In the genomic region with DNA sequence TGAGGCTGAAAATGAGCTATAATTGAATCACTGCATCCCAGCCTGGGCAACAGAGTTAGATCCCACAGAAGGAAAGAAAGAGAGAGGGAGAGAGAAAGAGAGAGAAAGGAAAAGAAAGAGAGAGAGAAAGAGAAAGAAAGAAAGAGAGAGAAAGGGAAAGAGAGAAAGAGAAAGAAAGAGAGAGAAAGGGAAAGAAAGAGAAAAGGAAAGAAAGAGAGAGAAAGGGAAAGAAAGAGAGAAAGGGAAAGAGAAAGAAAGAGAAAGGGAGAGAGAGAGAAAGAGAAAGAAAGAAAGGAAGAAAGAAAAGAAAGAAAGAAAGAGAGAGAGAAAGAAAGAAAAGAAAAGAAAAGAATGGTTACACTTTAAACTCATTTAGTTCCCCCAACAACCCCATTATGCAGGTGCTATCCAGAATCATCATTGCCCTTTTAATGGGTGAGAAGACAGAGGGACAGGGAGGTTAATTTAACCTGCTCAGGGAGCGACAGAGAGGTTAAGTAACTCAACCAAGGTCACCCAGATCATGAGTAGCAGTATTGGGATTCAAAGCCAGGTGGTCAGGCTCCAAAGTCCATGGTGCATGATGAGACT, we compare ENCODE assay signal across 24 cellular contexts. TPM values are rescaled to one million over a fixed set of nuclear protein-coding genes. Genes with fewer than 3 reads are reported as not detected.
A peak's percentile ranks its signal among the peaks of the same experiment; 100 is the strongest.
DNase-seq lines count a peak whose midpoint lies in the region; ATAC-seq, FAIRE-seq and TF ChIP-seq lines count a peak whose summit lies in the region.
"Had no signal": no experiment of that assay in that cellular context is flagged by ENCODE, and none has a peak within 500 bp of the region (broad histone marks: within the 10 kb centered on the region; RNA-seq: fewer than 3 reads in every experiment).

No MANE protein-coding gene starts in this region.

- peaks cover 9% of the 10 kb centered on the region for H3K27me3 Mint-ChIP-seq in T-helper 1 cell treated with Interleukin-12 subunit alpha and Interleukin-12 subunit beta and Interleukin-4 antibody, amounts not matched to agents 30 μg/mL and 1 μg/mL, for 36 hours (ENCODE audit: low read depth)
- peaks cover 25% of the 10 kb centered on the region for H3K27me3 Mint-ChIP-seq in central memory CD8-positive, alpha-beta T cell

- TF ChIP-seq POLR2A in HepG2 (IDR thresholded peaks at IDR 0.05; ENCODE audit: insufficient read depth in 1 of 2, low read depth in 2 of 2, low read length in 2 of 2) (no peak), right lobe of liver (IDR thresholded peaks at IDR 0.05) (no peak)

- CTCF ChIA-PET in HepG2 (lab: Yijun Ruan, JAX; ENCODE audit: low intra/inter-chr PET ratio, low total read pairs), result interaction anchor here (5.1 to 5.7 kb wide), 2 partner anchors 57 to 70 kb away, joined by 59 to 68 read pairs; a partner anchor contains a TSS

- TF ChIP-seq CTCF in HepG2 (CRISPR knock-in tag; IDR thresholded peaks at IDR 0.05) (no peak), right lobe of liver (IDR thresholded peaks at IDR 0.05) (no peak)

- H3K27ac ChIP-seq in HepG2 (ENCODE audit: extremely low read length, insufficient read depth, low read length) (no peak overlapping the region), right lobe of liver (no peak overlapping the region)
- H3K27ac ChIP-seq: 22Rv1, KMS-11 had no signal

- ATAC-seq in HepG2 (no peak), right lobe of liver (no peak)
- no peak for ATAC-seq in central memory CD8-positive, alpha-beta T cell (replicated peaks; ENCODE audit: extremely low read depth, poor library complexity, severe bottlenecking)
- ATAC-seq: GM23338 had no signal

- peaks cover 0 to 6% of the 10 kb centered on the region in 2 experiments; a peak in 1 of 5 replicates for H3K27me3 ChIP-seq in HepG2 (ENCODE audit: control insufficient read depth in 1 of 2, insufficient read depth in 2 of 2, low read length in 2 of 2)
- H3K27me3 ChIP-seq in right lobe of liver, result no peaks in the 10 kb centered on the region
- H3K27me3 ChIP-seq: BE2C had no signal

- peak overlapping the region; percentile 11 for H3K4me3 Mint-ChIP-seq in T-helper 1 cell treated with Interleukin-12 subunit alpha and Interleukin-12 subunit beta and Interleukin-4 antibody, amounts not matched to agents 30 μg/mL and 1 μg/mL, for 36 hours
- no peak overlapping the region for H3K4me3 Mint-ChIP-seq in central memory CD8-positive, alpha-beta T cell
- H3K4me3 Mint-ChIP-seq: GM23338 had no signal

- no peak for FAIRE-seq in HepG2 (lab: Jason Lieb, UNC)
- FAIRE-seq: G401.6 had no signal

- intact Hi-C loops in HepG2 (cut with micrococcal nuclease; ENCODE audit: unreplicated experiment) (no loop called here), right lobe of liver (cut with DNase I) (no loop called here)

- H4K20me1 ChIP-seq in HepG2 (ENCODE audit: insufficient read depth, low read length), result no peaks in the 10 kb centered on the region

- in situ Hi-C loops in HepG2 (cut with HindIII; ENCODE audit: extremely low pct_ligation_motif_present, low pct_unique_long_range_greater_than_20kb), result loop anchor here (5.0 kb wide), 1 partner anchor 58 kb away; a partner anchor contains a TSS

- H3K4me1 ChIP-seq in HepG2 (ENCODE audit: insufficient read depth, low read length), result peaks cover 23% of the 10 kb centered on the region
- H3K4me1 ChIP-seq in right lobe of liver, result peaks cover 0 to 1% (median 0%) of the 10 kb centered on the region in 4 donors
- H3K4me1 ChIP-seq: HAP-1 had no signal

- no TSS peak for BruUV-seq in HepG2 (replicated peaks; lab: Mats Ljungman, UMichigan)

- H3K27ac Mint-ChIP-seq in T-helper 1 cell treated with Interleukin-12 subunit alpha and Interleukin-12 subunit beta and Interleukin-4 antibody, amounts not matched to agents 30 μg/mL and 1 μg/mL, for 36 hours, result peak overlapping the region; percentile 32
- peak overlapping the region; percentile 23 for H3K27ac Mint-ChIP-seq in central memory CD8-positive, alpha-beta T cell (ENCODE audit: low read depth)
- H3K27ac Mint-ChIP-seq: GM23338 had no signal

- peaks cover 10% of the 10 kb centered on the region for H3K4me1 Mint-ChIP-seq in T-helper 1 cell treated with Interleukin-12 subunit alpha and Interleukin-12 subunit beta and Interleukin-4 antibody, amounts not matched to agents 30 μg/mL and 1 μg/mL, for 36 hours (ENCODE audit: low read depth)
- H3K4me1 Mint-ChIP-seq in central memory CD8-positive, alpha-beta T cell, result peaks cover 7% of the 10 kb centered on the region

- TF ChIP-seq EP300 in HepG2 (IDR thresholded peaks at IDR 0.05; ENCODE audit: low read depth in 2 of 2, low read length in 2 of 2), result no peak
- no peak for TF ChIP-seq EP300 in HepG2 (CRISPR knock-in tag; IDR thresholded peaks at IDR 0.05; ENCODE audit: borderline replicate concordance)

- H3K9me3 Mint-ChIP-seq in T-helper 1 cell treated with Interleukin-12 subunit alpha and Interleukin-12 subunit beta and Interleukin-4 antibody, amounts not matched to agents 30 μg/mL and 1 μg/mL, for 36 hours, result no peaks in the 10 kb centered on the region
- H3K9me3 Mint-ChIP-seq in central memory CD8-positive, alpha-beta T cell, result no peaks in the 10 kb centered on the region
- H3K9me3 Mint-ChIP-seq: GM23338 had no signal

- H3K4me3 ChIP-seq in HepG2 (replicated peaks in 1 of 3; ENCODE audit: insufficient read depth in 1 of 3, low read depth in 2 of 3, low read length in 3 of 3) (no peak overlapping the region), right lobe of liver (no peak overlapping the region)
- H3K4me3 ChIP-seq: GM23338, HAP-1 had no signal

- H3K4me2 ChIP-seq in HepG2 (ENCODE audit: low read depth, low read length), result no peak overlapping the region
- H3K4me2 ChIP-seq: GM23338, KMS-11 had no signal

- H3K36me3 Mint-ChIP-seq in T-helper 1 cell treated with Interleukin-12 subunit alpha and Interleukin-12 subunit beta and Interleukin-4 antibody, amounts not matched to agents 30 μg/mL and 1 μg/mL, for 36 hours (ENCODE audit: low read depth), result no peaks in the 10 kb centered on the region
- H3K36me3 Mint-ChIP-seq in central memory CD8-positive, alpha-beta T cell (ENCODE audit: insufficient read depth), result peaks cover 3% of the 10 kb centered on the region
- H3K36me3 Mint-ChIP-seq: CD14-positive monocyte had no signal

- TF ChIP-seq RAD21 in HepG2 (CRISPR knock-in tag; IDR thresholded peaks at IDR 0.05), result no peak

- H3K9me3 ChIP-seq in HepG2 (ENCODE audit: low read length), result no peaks in the 10 kb centered on the region
- H3K9me3 ChIP-seq in right lobe of liver, result no peaks in the 10 kb centered on the region
- H3K9me3 ChIP-seq: BE2C, HAP-1 had no signal

- H3K79me2 ChIP-seq in HepG2 (ENCODE audit: insufficient read depth, low read length), result no peaks in the 10 kb centered on the region

- POLR2A ChIA-PET in HepG2 (lab: Yijun Ruan, JAX), result interaction anchor here (1.9 kb wide), 1 partner anchor 57 kb away, joined by 12 read pairs; a partner anchor contains a TSS

- WGBS in HepG2 (ENCODE audit: low lambda C conversion rate), result 0% methylated on average over 1 of the region's 1 CpG
- WGBS in right lobe of liver (ENCODE audit: insufficient coverage, low coverage, low lambda C conversion rate, missing lambda C conversion rate), result 27% methylated on average over 1 of the region's 1 CpG

- DNase-seq in T-helper 1 cell, result no peak
- no peak for DNase-seq in HepG2 (ENCODE audit: low spot score)
- DNase-seq in right lobe of liver, result no peak
- no peak for DNase-seq in central memory CD8-positive, alpha-beta T cell (ENCODE audit: low spot score in 2 of 2)
- no peak for DNase-seq in SHP77 treated with DMSO at 0.1 percent for 48 hours (lab: John Stamatoyannopoulos, UW)
- DNase-seq in dermis blood vessel endothelial cell, result no peak
- no peak for DNase-seq in retina
- DNase-seq: BE2C, Calu3, DMS153, IMR-90, MM.1S, NCI-H2081, NCI-H2227 treated with DMSO at 0.1 percent for 48 hours, NCI-H526 treated with DMSO at 0.1 percent for 48 hours, Right ventricle myocardium superior, RPMI8226 had no signal

- H3K36me3 ChIP-seq in HepG2 (replicated peaks in 1 of 2; ENCODE audit: control insufficient read depth in 1 of 2, insufficient read depth in 2 of 2, low read length in 2 of 2), result no peaks in the 10 kb centered on the region
- H3K36me3 ChIP-seq in right lobe of liver, result no peaks in the 10 kb centered on the region
- H3K36me3 ChIP-seq: BE2C, HAP-1 had no signal

- no peak overlapping the region for H2AFZ ChIP-seq in HepG2 (ENCODE audit: low read length)

- no peak overlapping the region for H3K9ac ChIP-seq in HepG2 (ENCODE audit: insufficient read depth, low read depth, low read length)
- H3K9ac ChIP-seq: KMS-11 had no signal

RNA-seq across cellular contexts. Expression of a gene that starts 10.2 kb away (rescaled TPM):
- 25.8 and 26.6 TPM in 2 replicates for total RNA-seq in HepG2 (2016; rRNA removed; fragmentation: Illumina TruSeq; extraction: Trizol)
- total RNA-seq in HepG2 (2016; cell fraction: cytosol; rRNA removed; fragmentation: Illumina TruSeq; extraction: Trizol; ENCODE audit: low read depth), result 21.9 and 23.0 TPM in 2 replicates
- 19.7 and 28.0 TPM in 2 replicates for total RNA-seq in HepG2 (2016; cell fraction: insoluble cytoplasmic fraction; rRNA removed; fragmentation: Illumina TruSeq; extraction: Trizol)
- total RNA-seq in HepG2 (2016; cell fraction: membrane; rRNA removed; fragmentation: Illumina TruSeq; extraction: Trizol), result 28.4 and 28.6 TPM in 2 replicates
- total RNA-seq in HepG2 (2016; cell fraction: nucleus; rRNA removed; fragmentation: Illumina TruSeq; extraction: Trizol), result 19.7 and 23.4 TPM in 2 replicates
- 8.4 and 9.4 TPM in 2 replicates for polyA plus RNA-seq in HepG2 (2011; rRNA removed)
- 5.3 and 7.0 TPM in 2 replicates for polyA plus RNA-seq in HepG2 (2011; cell fraction: cytosol; rRNA removed)
- 33.2 and 42.2 TPM in 2 replicates for polyA plus RNA-seq in HepG2 (2011; cell fraction: nucleus; rRNA removed)
- polyA plus RNA-seq in HepG2 (2012), result 14.9 and 17.3 TPM in 2 replicates
- polyA plus RNA-seq in HepG2 (2016; cell fraction: cytosol; fragmentation: Illumina TruSeq; extraction: Trizol; ENCODE audit: low read depth), result 11.8 and 12.3 TPM in 2 replicates
- polyA plus RNA-seq in HepG2 (2016; cell fraction: insoluble cytoplasmic fraction; fragmentation: Illumina TruSeq; extraction: Trizol; ENCODE audit: low read depth), result 26.8 and 38.6 TPM in 2 replicates
- 22.3 and 23.5 TPM in 2 replicates for polyA plus RNA-seq in HepG2 (2016; cell fraction: membrane; fragmentation: Illumina TruSeq; extraction: Trizol; ENCODE audit: low read depth)
- polyA plus RNA-seq in HepG2 (2016; cell fraction: nucleus; fragmentation: Illumina TruSeq; extraction: Trizol; ENCODE audit: insufficient read depth, low read depth), result 52.8 and 55.7 TPM in 2 replicates
- polyA minus RNA-seq in HepG2 (2011; rRNA and poly(A)+ RNA removed; ENCODE audit: low replicate concordance), result 26.0 and 29.3 TPM in 2 replicates
- 10.0 and 10.8 TPM in 2 replicates for polyA minus RNA-seq in HepG2 (2011; cell fraction: cytosol; rRNA and poly(A)+ RNA removed)
- 25.8 and 26.7 TPM in 2 replicates for polyA minus RNA-seq in HepG2 (2011; cell fraction: nucleus; rRNA and poly(A)+ RNA removed)
- 100 to 1,000 TPM in 1 of 6 experiments, 10 to 100 TPM in 5; 47.3 to 118 (median 54.5) TPM for total RNA-seq in right lobe of liver
- total RNA-seq in dermis blood vessel endothelial cell, result 42.9 and 64.4 TPM in 2 replicates

RNA-seq across cellular contexts. Expression of a gene that starts 57.7 kb away (rescaled TPM):
- total RNA-seq in HepG2 (2016; rRNA removed; fragmentation: Illumina TruSeq; extraction: Trizol) (10.8 and 11.6 TPM in 2 replicates), right lobe of liver (10 to 100 TPM in 2 of 6 experiments, 1 to 10 TPM in 4; 4.7 to 11.9 (median 5.6) TPM), dermis blood vessel endothelial cell (18.4 and 18.7 TPM in 2 replicates)
- total RNA-seq in HepG2 (2016; cell fraction: cytosol; rRNA removed; fragmentation: Illumina TruSeq; extraction: Trizol; ENCODE audit: low read depth), result 1.9 and 2.0 TPM in 2 replicates
- 10.8 and 11.2 TPM in 2 replicates for total RNA-seq in HepG2 (2016; cell fraction: insoluble cytoplasmic fraction; rRNA removed; fragmentation: Illumina TruSeq; extraction: Trizol)
- 8.3 and 9.0 TPM in 2 replicates for total RNA-seq in HepG2 (2016; cell fraction: membrane; rRNA removed; fragmentation: Illumina TruSeq; extraction: Trizol)
- 6.7 and 7.8 TPM in 2 replicates for total RNA-seq in HepG2 (2016; cell fraction: nucleus; rRNA removed; fragmentation: Illumina TruSeq; extraction: Trizol)
- 3.2 and 4.2 TPM in 2 replicates for polyA plus RNA-seq in HepG2 (2011; rRNA removed)
- polyA plus RNA-seq in HepG2 (2011; cell fraction: cytosol; rRNA removed), result 3.1 and 4.4 TPM in 2 replicates
- 3.3 and 4.8 TPM in 2 replicates for polyA plus RNA-seq in HepG2 (2011; cell fraction: nucleus; rRNA removed)
- 0.23 and 0.29 TPM in 2 replicates for polyA plus RNA-seq in HepG2 (2012)
- 0.88 and 1.0 TPM in 2 replicates for polyA plus RNA-seq in HepG2 (2016; cell fraction: cytosol; fragmentation: Illumina TruSeq; extraction: Trizol; ENCODE audit: low read depth)
- polyA plus RNA-seq in HepG2 (2016; cell fraction: insoluble cytoplasmic fraction; fragmentation: Illumina TruSeq; extraction: Trizol; ENCODE audit: low read depth), result 8.3 and 9.1 TPM in 2 replicates
- polyA plus RNA-seq in HepG2 (2016; cell fraction: membrane; fragmentation: Illumina TruSeq; extraction: Trizol; ENCODE audit: low read depth), result 4.1 and 4.3 TPM in 2 replicates
- 6.8 TPM in 2 replicates for polyA plus RNA-seq in HepG2 (2016; cell fraction: nucleus; fragmentation: Illumina TruSeq; extraction: Trizol; ENCODE audit: insufficient read depth, low read depth)
- 16.5 and 16.7 TPM in 2 replicates for polyA minus RNA-seq in HepG2 (2011; rRNA and poly(A)+ RNA removed; ENCODE audit: low replicate concordance)
- polyA minus RNA-seq in HepG2 (2011; cell fraction: cytosol; rRNA and poly(A)+ RNA removed), result 4.8 and 5.5 TPM in 2 replicates
- 6.6 and 7.5 TPM in 2 replicates for polyA minus RNA-seq in HepG2 (2011; cell fraction: nucleus; rRNA and poly(A)+ RNA removed)
